In genomic region chr19:4089400-4089908, GRCh38 we compare ENCODE assay signal across 9 cellular contexts. TPM values are rescaled to one million over a fixed set of nuclear protein-coding genes. Genes with fewer than 3 reads are reported as not detected.
DNase-seq lines count a peak whose midpoint lies in the region; ATAC-seq and TF ChIP-seq lines count a peak whose summit lies in the region.
"Had no signal": no experiment of that assay in that cellular context is flagged by ENCODE, and none has a peak within 500 bp of the region (broad histone marks: within the 10 kb centered on the region; RNA-seq: fewer than 3 reads in every experiment).

No MANE protein-coding gene starts in this region.

- TF ChIP-seq EP300 in sigmoid colon (IDR thresholded peaks at IDR 0.05): no peak

- no peaks in the 10 kb centered on the region for H3K9me3 Mint-ChIP-seq in CD4-positive, alpha-beta memory T cell
- H3K9me3 Mint-ChIP-seq in natural killer cell treated with Interleukin-12 subunit alpha and Interleukin-12 subunit beta and Interleukin-15 and Interleukin-18, amount 100 ng/mL, for 72 hours: no peaks in the 10 kb centered on the region

- CTCF ChIA-PET in CD4-positive, alpha-beta memory T cell (lab: Charles Lee; ENCODE audit: partially characterized antibody): interaction anchor here (0.6 to 1.6 kb wide), 6 partner anchors 12 to 118 kb away, joined by 3 to 8 read pairs (median 3); no protein-coding TSS in a partner anchor

- no peak overlapping the region for H3K4me3 ChIP-seq in CD4-positive, alpha-beta memory T cell (ENCODE audit: low read length in 2 of 2)
- H3K4me3 ChIP-seq in BE2C (ENCODE audit: low read depth, low read length) (no peak overlapping the region), sigmoid colon (peak overlapping the region in 1 of 4 donors; percentile 23)

- H3K9me3 ChIP-seq in CD4-positive, alpha-beta memory T cell (ENCODE audit: control insufficient read depth in 1 of 2, low read length in 2 of 2): no peaks in the 10 kb centered on the region
- H3K9me3 ChIP-seq in BE2C (no peaks in the 10 kb centered on the region), sigmoid colon (no peaks in the 10 kb centered on the region)

- peak; percentile 89 to 94 for ATAC-seq in natural killer cell treated with Interleukin-12 subunit alpha and Interleukin-12 subunit beta and Interleukin-15 and Interleukin-18, amount 100 ng/mL, for 72 hours

- H3K4me3 Mint-ChIP-seq in CD4-positive, alpha-beta memory T cell: peak overlapping the region; percentile 67 to 84 (median 72)
- H3K4me3 Mint-ChIP-seq in natural killer cell treated with Interleukin-12 subunit alpha and Interleukin-12 subunit beta and Interleukin-15 and Interleukin-18, amount 100 ng/mL, for 72 hours: peak overlapping the region; percentile 85

- WGBS in sigmoid colon, 2 donors: 56 to 83% methylated on average over 26 of the region's 26 CpGs

- TF ChIP-seq CTCF in BE2C (IDR thresholded peaks at IDR 0.05; ENCODE audit: low read depth, low read length) (no peak), sigmoid colon (IDR thresholded peaks at IDR 0.05) (no peak)

- no peaks in the 10 kb centered on the region for H3K36me3 ChIP-seq in CD4-positive, alpha-beta memory T cell (ENCODE audit: insufficient read depth, low read length)
- H3K36me3 ChIP-seq in BE2C (peaks cover 22% of the 10 kb centered on the region), sigmoid colon (peaks cover 0 to 55% (median 21%) of the 10 kb centered on the region in 4 donors)

- H3K27ac ChIP-seq in CD4-positive, alpha-beta memory T cell (ENCODE audit: low read depth, low read length): peak overlapping the region; percentile 46
- H3K27ac ChIP-seq in sigmoid colon: no peak overlapping the region

- intact Hi-C loops in CD4-positive, alpha-beta memory T cell (cut with micrococcal nuclease): loop anchor here (1.0 kb wide), 2 partner anchors 15 to 23 kb away; partner anchors contain the start of gene ZBTB7A
- intact Hi-C loops in sigmoid colon (cut with DNase I): no loop called here

- POLR2A ChIA-PET in CD4-positive, alpha-beta memory T cell (lab: Charles Lee; ENCODE audit: partially characterized antibody): interaction anchor here (0.6 to 4.6 kb wide), 16 partner anchors 8 to 110 kb away, joined by 3 to 57 read pairs (median 5); partner anchors contain the start of genes EEF2 and ZBTB7A

- DNase-seq in CD4-positive, alpha-beta memory T cell: peak; percentile 42 to 71 (median 53)
- DNase-seq in HT-29 (ENCODE audit: low spot score): peak; percentile 64
- DNase-seq in activated effector memory CD4-positive, alpha-beta T cell treated with Interleukin-2 at 50 U/mL for 16 hours: peak; percentile 27
- peak; percentile 90 for DNase-seq in natural killer cell treated with Interleukin-12 subunit alpha and Interleukin-12 subunit beta and Interleukin-15 and Interleukin-18, amount 100 ng/mL, for 72 hours (ENCODE audit: low spot score)
- no peak for DNase-seq in NCI-H1694 (lab: John Stamatoyannopoulos, UW)
- DNase-seq in BE2C: no peak
- DNase-seq in inferior parietal cortex (ENCODE audit: extremely low spot score): no peak
- DNase-seq in sigmoid colon: no peak
- DNase-seq: mesendoderm had no signal

- H3K36me3 Mint-ChIP-seq in CD4-positive, alpha-beta memory T cell: peaks cover 0 to 6% of the 10 kb centered on the region in 2 donors
- H3K36me3 Mint-ChIP-seq in natural killer cell treated with Interleukin-12 subunit alpha and Interleukin-12 subunit beta and Interleukin-15 and Interleukin-18, amount 100 ng/mL, for 72 hours: no peaks in the 10 kb centered on the region

- no peaks in the 10 kb centered on the region for H3K27me3 Mint-ChIP-seq in CD4-positive, alpha-beta memory T cell
- H3K27me3 Mint-ChIP-seq in natural killer cell treated with Interleukin-12 subunit alpha and Interleukin-12 subunit beta and Interleukin-15 and Interleukin-18, amount 100 ng/mL, for 72 hours: no peaks in the 10 kb centered on the region

- no peak for TF ChIP-seq POLR2A in sigmoid colon (IDR thresholded peaks at IDR 0.05)

- no peaks in the 10 kb centered on the region for H3K27me3 ChIP-seq in CD4-positive, alpha-beta memory T cell (ENCODE audit: insufficient read depth, low read length)
- H3K27me3 ChIP-seq in BE2C (no peaks in the 10 kb centered on the region), sigmoid colon (no peaks in the 10 kb centered on the region)

- peak overlapping the region; percentile 90 to 94 (median 92) for H3K27ac Mint-ChIP-seq in CD4-positive, alpha-beta memory T cell
- peak overlapping the region; percentile 98 for H3K27ac Mint-ChIP-seq in natural killer cell treated with Interleukin-12 subunit alpha and Interleukin-12 subunit beta and Interleukin-15 and Interleukin-18, amount 100 ng/mL, for 72 hours

- H3K4me1 Mint-ChIP-seq in CD4-positive, alpha-beta memory T cell: peaks cover 16 to 53% (median 38%) of the 10 kb centered on the region in 4 donors
- H3K4me1 Mint-ChIP-seq in natural killer cell treated with Interleukin-12 subunit alpha and Interleukin-12 subunit beta and Interleukin-15 and Interleukin-18, amount 100 ng/mL, for 72 hours (ENCODE audit: low read depth in 2 of 2): peaks cover 13 to 37% of the 10 kb centered on the region in 2 donors

- H3K4me1 ChIP-seq in CD4-positive, alpha-beta memory T cell (ENCODE audit: insufficient read depth, low read length): peaks cover 53% of the 10 kb centered on the region
- H3K4me1 ChIP-seq in BE2C (peaks cover 4% of the 10 kb centered on the region; the same call in 1 of the 2 replicates), sigmoid colon (no peaks in the 10 kb centered on the region)

RNA-seq across cellular contexts. Expression of gene ZBTB7A, which starts 22.8 kb away (rescaled TPM):
- total RNA-seq in CD4-positive, alpha-beta memory T cell: 10 to 100 TPM; 57.0 to 57.7 TPM
- 10 to 100 TPM in 1 of 2 donors, 1 to 10 TPM in 1; 9.6 to 48.2 TPM for polyA plus RNA-seq in CD4-positive, alpha-beta memory T cell
- 67.4 and 72.7 TPM in 2 replicates for total RNA-seq in HT-29 (2014; rRNA removed; shearing (Covaris generic))
- 10 to 100 TPM; 63.4 to 70.5 TPM for total RNA-seq in natural killer cell treated with Interleukin-12 subunit alpha and Interleukin-12 subunit beta and Interleukin-15 and Interleukin-18, amount 100 ng/mL, for 72 hours
- polyA plus RNA-seq in BE2C (2012; ENCODE audit: insufficient read depth, insufficient read length, low read depth): 17.1 TPM
- 10 to 100 TPM; 35.4 to 53.2 (median 44.8) TPM for total RNA-seq in sigmoid colon
- 10 to 100 TPM; 22.8 to 39.1 (median 23.8) TPM for polyA plus RNA-seq in sigmoid colon

RNA-seq across cellular contexts. Expression of gene MAP2K2, which starts 34.5 kb away (rescaled TPM):
- total RNA-seq in CD4-positive, alpha-beta memory T cell: 100 to 1,000 TPM; 125 to 126 TPM
- 100 to 1,000 TPM in 1 of 2 donors, 10 to 100 TPM in 1; 44.0 to 101 TPM for polyA plus RNA-seq in CD4-positive, alpha-beta memory T cell
- total RNA-seq in HT-29 (2014; rRNA removed; shearing (Covaris generic)): 212 and 232 TPM in 2 replicates
- total RNA-seq in natural killer cell treated with Interleukin-12 subunit alpha and Interleukin-12 subunit beta and Interleukin-15 and Interleukin-18, amount 100 ng/mL, for 72 hours: 100 to 1,000 TPM; 170 to 206 TPM
- 120 TPM for polyA plus RNA-seq in BE2C (2012; ENCODE audit: insufficient read depth, insufficient read length, low read depth)
- 10 to 100 TPM; 48.2 to 76.4 (median 65.3) TPM for total RNA-seq in sigmoid colon
- 100 to 1,000 TPM; 196 to 278 (median 253) TPM for polyA plus RNA-seq in sigmoid colon

Comparison
In these comparisons a context has a peak if more than half of its experiments do, and no peak if none do; other contexts are left out.
1. DNase-seq: peak in CD4-positive, alpha-beta memory T cell (5 of 5), HT-29 (single experiment), activated effector memory CD4-positive, alpha-beta T cell treated with Interleukin-2 at 50 U/mL for 16 hours (single experiment) and natural killer cell treated with Interleukin-12 subunit alpha and Interleukin-12 subunit beta and Interleukin-15 and Interleukin-18, amount 100 ng/mL, for 72 hours (single experiment); none in NCI-H1694 (single experiment), BE2C (single experiment), inferior parietal cortex (single experiment) and sigmoid colon (single experiment).